In the genomic region with DNA sequence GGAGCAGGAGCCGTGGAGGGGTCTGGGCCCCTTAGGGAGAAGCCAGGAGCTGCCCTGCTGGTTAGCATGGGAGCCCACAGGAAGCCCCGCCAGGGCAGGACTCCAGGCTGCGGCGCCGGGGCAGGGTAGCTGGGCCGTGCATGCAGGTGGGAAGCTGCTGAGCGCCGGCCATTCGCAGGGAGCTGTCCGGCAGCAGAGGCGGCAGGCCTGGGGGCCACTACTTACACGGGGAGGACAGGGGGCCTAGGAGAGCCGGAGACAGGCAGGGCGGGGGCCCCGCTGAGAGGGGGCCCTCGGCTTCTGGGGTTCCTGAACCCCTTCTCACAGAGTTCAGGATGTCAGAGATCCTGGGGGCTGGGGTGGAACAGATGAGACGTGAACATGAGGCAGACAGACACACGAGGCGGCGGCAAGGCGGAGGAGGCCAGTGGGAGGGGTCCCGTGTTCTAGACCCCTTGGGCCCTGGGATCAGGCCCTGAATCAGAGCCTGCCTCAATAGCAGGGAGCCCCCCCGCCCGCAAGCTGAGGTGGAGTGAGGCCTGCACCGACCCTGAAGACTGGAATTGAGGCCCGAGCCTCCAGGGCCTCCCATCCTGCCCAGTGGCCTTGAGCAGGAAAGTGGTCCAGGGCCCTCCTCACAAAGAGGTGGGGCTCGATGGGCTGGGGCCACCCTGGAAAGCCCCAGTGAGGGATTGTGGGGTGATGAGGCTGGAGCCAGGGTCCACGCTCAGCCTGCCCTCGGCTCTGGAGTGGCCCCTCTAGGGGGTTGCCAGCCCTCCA, we compare ENCODE assay signal across 3 cellular contexts.
TF ChIP-seq lines count a peak whose summit lies in the region.

No MANE protein-coding gene starts in this region.

TF ChIP-seq in GM23338, 12 proteins besides CTCF, POLR2A, EP300 and RAD21 (continues in another document):
- TF ChIP-seq ZNF114 (CRISPR knock-in tag; IDR thresholded peaks at IDR 0.05) (no peak), JUNB (IDR thresholded peaks at IDR 0.05; ENCODE audit: unreplicated experiment) (no peak), STAT1 (IDR thresholded peaks at IDR 0.05; ENCODE audit: unreplicated experiment) (no peak), POLR2AphosphoS5 (IDR thresholded peaks at IDR 0.05; ENCODE audit: low read depth) (no peak), ZNF331 (CRISPR knock-in tag; IDR thresholded peaks at IDR 0.05; ENCODE audit: low read depth) (no peak)
- TF ChIP-seq, protein P1, sequence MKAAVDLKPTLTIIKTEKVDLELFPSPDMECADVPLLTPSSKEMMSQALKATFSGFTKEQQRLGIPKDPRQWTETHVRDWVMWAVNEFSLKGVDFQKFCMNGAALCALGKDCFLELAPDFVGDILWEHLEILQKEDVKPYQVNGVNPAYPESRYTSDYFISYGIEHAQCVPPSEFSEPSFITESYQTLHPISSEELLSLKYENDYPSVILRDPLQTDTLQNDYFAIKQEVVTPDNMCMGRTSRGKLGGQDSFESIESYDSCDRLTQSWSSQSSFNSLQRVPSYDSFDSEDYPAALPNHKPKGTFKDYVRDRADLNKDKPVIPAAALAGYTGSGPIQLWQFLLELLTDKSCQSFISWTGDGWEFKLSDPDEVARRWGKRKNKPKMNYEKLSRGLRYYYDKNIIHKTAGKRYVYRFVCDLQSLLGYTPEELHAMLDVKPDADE (IDR thresholded peaks at IDR 0.05) = no peak

TF ChIP-seq in Ishikawa, 13 proteins besides CTCF, POLR2A, EP300 and RAD21:
- TF ChIP-seq TAF1 (IDR thresholded peaks at IDR 0.05; ENCODE audit: low read depth) = no peak
- TF ChIP-seq, protein P2, sequence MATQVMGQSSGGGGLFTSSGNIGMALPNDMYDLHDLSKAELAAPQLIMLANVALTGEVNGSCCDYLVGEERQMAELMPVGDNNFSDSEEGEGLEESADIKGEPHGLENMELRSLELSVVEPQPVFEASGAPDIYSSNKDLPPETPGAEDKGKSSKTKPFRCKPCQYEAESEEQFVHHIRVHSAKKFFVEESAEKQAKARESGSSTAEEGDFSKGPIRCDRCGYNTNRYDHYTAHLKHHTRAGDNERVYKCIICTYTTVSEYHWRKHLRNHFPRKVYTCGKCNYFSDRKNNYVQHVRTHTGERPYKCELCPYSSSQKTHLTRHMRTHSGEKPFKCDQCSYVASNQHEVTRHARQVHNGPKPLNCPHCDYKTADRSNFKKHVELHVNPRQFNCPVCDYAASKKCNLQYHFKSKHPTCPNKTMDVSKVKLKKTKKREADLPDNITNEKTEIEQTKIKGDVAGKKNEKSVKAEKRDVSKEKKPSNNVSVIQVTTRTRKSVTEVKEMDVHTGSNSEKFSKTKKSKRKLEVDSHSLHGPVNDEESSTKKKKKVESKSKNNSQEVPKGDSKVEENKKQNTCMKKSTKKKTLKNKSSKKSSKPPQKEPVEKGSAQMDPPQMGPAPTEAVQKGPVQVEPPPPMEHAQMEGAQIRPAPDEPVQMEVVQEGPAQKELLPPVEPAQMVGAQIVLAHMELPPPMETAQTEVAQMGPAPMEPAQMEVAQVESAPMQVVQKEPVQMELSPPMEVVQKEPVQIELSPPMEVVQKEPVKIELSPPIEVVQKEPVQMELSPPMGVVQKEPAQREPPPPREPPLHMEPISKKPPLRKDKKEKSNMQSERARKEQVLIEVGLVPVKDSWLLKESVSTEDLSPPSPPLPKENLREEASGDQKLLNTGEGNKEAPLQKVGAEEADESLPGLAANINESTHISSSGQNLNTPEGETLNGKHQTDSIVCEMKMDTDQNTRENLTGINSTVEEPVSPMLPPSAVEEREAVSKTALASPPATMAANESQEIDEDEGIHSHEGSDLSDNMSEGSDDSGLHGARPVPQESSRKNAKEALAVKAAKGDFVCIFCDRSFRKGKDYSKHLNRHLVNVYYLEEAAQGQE (IDR thresholded peaks at IDR 0.05; ENCODE audit: low read depth) = peak; percentile 21; the same call in 1 of the 2 replicates

TF ChIP-seq in K562, 482 proteins besides CTCF, POLR2A, EP300 and RAD21 (continued from another document):
- TF ChIP-seq, protein P3, sequence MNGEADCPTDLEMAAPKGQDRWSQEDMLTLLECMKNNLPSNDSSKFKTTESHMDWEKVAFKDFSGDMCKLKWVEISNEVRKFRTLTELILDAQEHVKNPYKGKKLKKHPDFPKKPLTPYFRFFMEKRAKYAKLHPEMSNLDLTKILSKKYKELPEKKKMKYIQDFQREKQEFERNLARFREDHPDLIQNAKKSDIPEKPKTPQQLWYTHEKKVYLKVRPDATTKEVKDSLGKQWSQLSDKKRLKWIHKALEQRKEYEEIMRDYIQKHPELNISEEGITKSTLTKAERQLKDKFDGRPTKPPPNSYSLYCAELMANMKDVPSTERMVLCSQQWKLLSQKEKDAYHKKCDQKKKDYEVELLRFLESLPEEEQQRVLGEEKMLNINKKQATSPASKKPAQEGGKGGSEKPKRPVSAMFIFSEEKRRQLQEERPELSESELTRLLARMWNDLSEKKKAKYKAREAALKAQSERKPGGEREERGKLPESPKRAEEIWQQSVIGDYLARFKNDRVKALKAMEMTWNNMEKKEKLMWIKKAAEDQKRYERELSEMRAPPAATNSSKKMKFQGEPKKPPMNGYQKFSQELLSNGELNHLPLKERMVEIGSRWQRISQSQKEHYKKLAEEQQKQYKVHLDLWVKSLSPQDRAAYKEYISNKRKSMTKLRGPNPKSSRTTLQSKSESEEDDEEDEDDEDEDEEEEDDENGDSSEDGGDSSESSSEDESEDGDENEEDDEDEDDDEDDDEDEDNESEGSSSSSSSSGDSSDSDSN (IDR thresholded peaks at IDR 0.05; ENCODE audit: borderline replicate concordance in 1 of 2, low read depth in 2 of 2, low read length in 2 of 2) = 0 out of 4 replicates have a peak, but pooled peaks of 1 of the 2 experiments have one; percentile 11
